1 cellular context compared by ENCODE assay signal in genomic region chr17:30970757-30971567, GRCh38.
A peak's percentile ranks its signal among the peaks of the same experiment; 100 is the strongest.
TF ChIP-seq lines count a peak whose summit lies in the region.

Gene RNF135, plus strand, starts transcription at chr17:30971039. Its CDS starts 35 bp downstream, at chr17:30971074.

TF ChIP-seq in HEK293, 187 proteins besides CTCF, POLR2A, EP300 and RAD21 (continued from another document and continues in another):
- peak; percentile 80 for TF ChIP-seq ZBTB6 (tag by site-specific recombination; IDR thresholded peaks at IDR 0.05)
- no peak for TF ChIP-seq ZNF585B (tag by site-specific recombination; IDR thresholded peaks at IDR 0.05)
- peak; percentile 65 for TF ChIP-seq ZBTB26 (tag by site-specific recombination; optimal IDR thresholded peaks at IDR 0.05)
- TF ChIP-seq ZNF521 (tag by site-specific recombination; IDR thresholded peaks at IDR 0.05): no peak
- no peak for TF ChIP-seq ZNF155 (tag by site-specific recombination; IDR thresholded peaks at IDR 0.05)
- peak; percentile 48; the same call in 1 of the 2 replicates for TF ChIP-seq KLF8 (tag by site-specific recombination; IDR thresholded peaks at IDR 0.05)
- no peak for TF ChIP-seq SCRT1 (tag by site-specific recombination; IDR thresholded peaks at IDR 0.05; ENCODE audit: borderline replicate concordance)
- TF ChIP-seq, protein P1, sequence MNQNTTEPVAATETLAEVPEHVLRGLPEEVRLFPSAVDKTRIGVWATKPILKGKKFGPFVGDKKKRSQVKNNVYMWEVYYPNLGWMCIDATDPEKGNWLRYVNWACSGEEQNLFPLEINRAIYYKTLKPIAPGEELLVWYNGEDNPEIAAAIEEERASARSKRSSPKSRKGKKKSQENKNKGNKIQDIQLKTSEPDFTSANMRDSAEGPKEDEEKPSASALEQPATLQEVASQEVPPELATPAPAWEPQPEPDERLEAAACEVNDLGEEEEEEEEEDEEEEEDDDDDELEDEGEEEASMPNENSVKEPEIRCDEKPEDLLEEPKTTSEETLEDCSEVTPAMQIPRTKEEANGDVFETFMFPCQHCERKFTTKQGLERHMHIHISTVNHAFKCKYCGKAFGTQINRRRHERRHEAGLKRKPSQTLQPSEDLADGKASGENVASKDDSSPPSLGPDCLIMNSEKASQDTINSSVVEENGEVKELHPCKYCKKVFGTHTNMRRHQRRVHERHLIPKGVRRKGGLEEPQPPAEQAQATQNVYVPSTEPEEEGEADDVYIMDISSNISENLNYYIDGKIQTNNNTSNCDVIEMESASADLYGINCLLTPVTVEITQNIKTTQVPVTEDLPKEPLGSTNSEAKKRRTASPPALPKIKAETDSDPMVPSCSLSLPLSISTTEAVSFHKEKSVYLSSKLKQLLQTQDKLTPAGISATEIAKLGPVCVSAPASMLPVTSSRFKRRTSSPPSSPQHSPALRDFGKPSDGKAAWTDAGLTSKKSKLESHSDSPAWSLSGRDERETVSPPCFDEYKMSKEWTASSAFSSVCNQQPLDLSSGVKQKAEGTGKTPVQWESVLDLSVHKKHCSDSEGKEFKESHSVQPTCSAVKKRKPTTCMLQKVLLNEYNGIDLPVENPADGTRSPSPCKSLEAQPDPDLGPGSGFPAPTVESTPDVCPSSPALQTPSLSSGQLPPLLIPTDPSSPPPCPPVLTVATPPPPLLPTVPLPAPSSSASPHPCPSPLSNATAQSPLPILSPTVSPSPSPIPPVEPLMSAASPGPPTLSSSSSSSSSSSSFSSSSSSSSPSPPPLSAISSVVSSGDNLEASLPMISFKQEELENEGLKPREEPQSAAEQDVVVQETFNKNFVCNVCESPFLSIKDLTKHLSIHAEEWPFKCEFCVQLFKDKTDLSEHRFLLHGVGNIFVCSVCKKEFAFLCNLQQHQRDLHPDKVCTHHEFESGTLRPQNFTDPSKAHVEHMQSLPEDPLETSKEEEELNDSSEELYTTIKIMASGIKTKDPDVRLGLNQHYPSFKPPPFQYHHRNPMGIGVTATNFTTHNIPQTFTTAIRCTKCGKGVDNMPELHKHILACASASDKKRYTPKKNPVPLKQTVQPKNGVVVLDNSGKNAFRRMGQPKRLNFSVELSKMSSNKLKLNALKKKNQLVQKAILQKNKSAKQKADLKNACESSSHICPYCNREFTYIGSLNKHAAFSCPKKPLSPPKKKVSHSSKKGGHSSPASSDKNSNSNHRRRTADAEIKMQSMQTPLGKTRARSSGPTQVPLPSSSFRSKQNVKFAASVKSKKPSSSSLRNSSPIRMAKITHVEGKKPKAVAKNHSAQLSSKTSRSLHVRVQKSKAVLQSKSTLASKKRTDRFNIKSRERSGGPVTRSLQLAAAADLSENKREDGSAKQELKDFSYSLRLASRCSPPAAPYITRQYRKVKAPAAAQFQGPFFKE (tag by site-specific recombination; IDR thresholded peaks at IDR 0.05; ENCODE audit: borderline replicate concordance): no peak
- TF ChIP-seq ZSCAN23 (tag by site-specific recombination; IDR thresholded peaks at IDR 0.05): no peak
- no peak for TF ChIP-seq ZNF76 (tag by site-specific recombination; IDR thresholded peaks at IDR 0.05; ENCODE audit: borderline replicate concordance, low read depth)
- TF ChIP-seq, protein P2, sequence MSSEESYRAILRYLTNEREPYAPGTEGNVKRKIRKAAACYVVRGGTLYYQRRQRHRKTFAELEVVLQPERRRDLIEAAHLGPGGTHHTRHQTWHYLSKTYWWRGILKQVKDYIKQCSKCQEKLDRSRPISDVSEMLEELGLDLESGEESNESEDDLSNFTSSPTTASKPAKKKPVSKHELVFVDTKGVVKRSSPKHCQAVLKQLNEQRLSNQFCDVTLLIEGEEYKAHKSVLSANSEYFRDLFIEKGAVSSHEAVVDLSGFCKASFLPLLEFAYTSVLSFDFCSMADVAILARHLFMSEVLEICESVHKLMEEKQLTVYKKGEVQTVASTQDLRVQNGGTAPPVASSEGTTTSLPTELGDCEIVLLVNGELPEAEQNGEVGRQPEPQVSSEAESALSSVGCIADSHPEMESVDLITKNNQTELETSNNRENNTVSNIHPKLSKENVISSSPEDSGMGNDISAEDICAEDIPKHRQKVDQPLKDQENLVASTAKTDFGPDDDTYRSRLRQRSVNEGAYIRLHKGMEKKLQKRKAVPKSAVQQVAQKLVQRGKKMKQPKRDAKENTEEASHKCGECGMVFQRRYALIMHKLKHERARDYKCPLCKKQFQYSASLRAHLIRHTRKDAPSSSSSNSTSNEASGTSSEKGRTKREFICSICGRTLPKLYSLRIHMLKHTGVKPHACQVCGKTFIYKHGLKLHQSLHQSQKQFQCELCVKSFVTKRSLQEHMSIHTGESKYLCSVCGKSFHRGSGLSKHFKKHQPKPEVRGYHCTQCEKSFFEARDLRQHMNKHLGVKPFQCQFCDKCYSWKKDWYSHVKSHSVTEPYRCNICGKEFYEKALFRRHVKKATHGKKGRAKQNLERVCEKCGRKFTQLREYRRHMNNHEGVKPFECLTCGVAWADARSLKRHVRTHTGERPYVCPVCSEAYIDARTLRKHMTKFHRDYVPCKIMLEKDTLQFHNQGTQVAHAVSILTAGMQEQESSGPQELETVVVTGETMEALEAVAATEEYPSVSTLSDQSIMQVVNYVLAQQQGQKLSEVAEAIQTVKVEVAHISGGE (tag by site-specific recombination; conservative IDR thresholded peaks at IDR 0.05; ENCODE audit: low read depth): peak; percentile 82
- no peak for TF ChIP-seq ZNF837 (tag by site-specific recombination; IDR thresholded peaks at IDR 0.05)
- TF ChIP-seq ZNF157 (tag by site-specific recombination; IDR thresholded peaks at IDR 0.05): no peak
- TF ChIP-seq ZBTB17 (tag by site-specific recombination; IDR thresholded peaks at IDR 0.05): peak; percentile 30; the same call in 1 of the 2 replicates
- TF ChIP-seq ZNF791 (tag by site-specific recombination; IDR thresholded peaks at IDR 0.05): no peak
- TF ChIP-seq ZNF174 (tag by site-specific recombination; IDR thresholded peaks at IDR 0.05): 0 out of 2 replicates have a peak, but pooled peaks have one; percentile 64
- TF ChIP-seq ZNF354C (tag by site-specific recombination; IDR thresholded peaks at IDR 0.05; ENCODE audit: borderline replicate concordance, low read depth): no peak
- no peak for TF ChIP-seq ZNF626 (tag by site-specific recombination; IDR thresholded peaks at IDR 0.05)
- no peak for TF ChIP-seq ZNF37A (tag by site-specific recombination; IDR thresholded peaks at IDR 0.05)
- TF ChIP-seq IKZF3 (tag by site-specific recombination; IDR thresholded peaks at IDR 0.05): 0 out of 2 replicates have a peak, but pooled peaks have one; percentile 41
- TF ChIP-seq ZNF266 (tag by site-specific recombination; IDR thresholded peaks at IDR 0.05; ENCODE audit: low read depth): no peak
- no peak for TF ChIP-seq ZNF623 (tag by site-specific recombination; IDR thresholded peaks at IDR 0.05)
- no peak for TF ChIP-seq ZFP41 (tag by site-specific recombination; IDR thresholded peaks at IDR 0.05; ENCODE audit: borderline replicate concordance)
- TF ChIP-seq ZNF18 (tag by site-specific recombination; IDR thresholded peaks at IDR 0.05): no peak
- TF ChIP-seq, protein P3, sequence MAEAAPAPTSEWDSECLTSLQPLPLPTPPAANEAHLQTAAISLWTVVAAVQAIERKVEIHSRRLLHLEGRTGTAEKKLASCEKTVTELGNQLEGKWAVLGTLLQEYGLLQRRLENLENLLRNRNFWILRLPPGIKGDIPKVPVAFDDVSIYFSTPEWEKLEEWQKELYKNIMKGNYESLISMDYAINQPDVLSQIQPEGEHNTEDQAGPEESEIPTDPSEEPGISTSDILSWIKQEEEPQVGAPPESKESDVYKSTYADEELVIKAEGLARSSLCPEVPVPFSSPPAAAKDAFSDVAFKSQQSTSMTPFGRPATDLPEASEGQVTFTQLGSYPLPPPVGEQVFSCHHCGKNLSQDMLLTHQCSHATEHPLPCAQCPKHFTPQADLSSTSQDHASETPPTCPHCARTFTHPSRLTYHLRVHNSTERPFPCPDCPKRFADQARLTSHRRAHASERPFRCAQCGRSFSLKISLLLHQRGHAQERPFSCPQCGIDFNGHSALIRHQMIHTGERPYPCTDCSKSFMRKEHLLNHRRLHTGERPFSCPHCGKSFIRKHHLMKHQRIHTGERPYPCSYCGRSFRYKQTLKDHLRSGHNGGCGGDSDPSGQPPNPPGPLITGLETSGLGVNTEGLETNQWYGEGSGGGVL (tag by site-specific recombination; IDR thresholded peaks at IDR 0.05): no peak
- TF ChIP-seq OVOL3 (tag by site-specific recombination; IDR thresholded peaks at IDR 0.05): no peak
- TF ChIP-seq ZNF548 (tag by site-specific recombination; IDR thresholded peaks at IDR 0.05): no peak
- TF ChIP-seq ZNF571 (tag by site-specific recombination; IDR thresholded peaks at IDR 0.05): no peak
- TF ChIP-seq ZBTB8A (tag by site-specific recombination; IDR thresholded peaks at IDR 0.05): peak; percentile 91
- TF ChIP-seq KLF16 (tag by site-specific recombination; IDR thresholded peaks at IDR 0.05): no peak
- no peak for TF ChIP-seq KLF9 (tag by site-specific recombination; IDR thresholded peaks at IDR 0.05; ENCODE audit: low read depth)
- no peak for TF ChIP-seq HOXA7 (CRISPR knock-in tag; IDR thresholded peaks at IDR 0.05; ENCODE audit: borderline replicate concordance)
- TF ChIP-seq, protein P4, sequence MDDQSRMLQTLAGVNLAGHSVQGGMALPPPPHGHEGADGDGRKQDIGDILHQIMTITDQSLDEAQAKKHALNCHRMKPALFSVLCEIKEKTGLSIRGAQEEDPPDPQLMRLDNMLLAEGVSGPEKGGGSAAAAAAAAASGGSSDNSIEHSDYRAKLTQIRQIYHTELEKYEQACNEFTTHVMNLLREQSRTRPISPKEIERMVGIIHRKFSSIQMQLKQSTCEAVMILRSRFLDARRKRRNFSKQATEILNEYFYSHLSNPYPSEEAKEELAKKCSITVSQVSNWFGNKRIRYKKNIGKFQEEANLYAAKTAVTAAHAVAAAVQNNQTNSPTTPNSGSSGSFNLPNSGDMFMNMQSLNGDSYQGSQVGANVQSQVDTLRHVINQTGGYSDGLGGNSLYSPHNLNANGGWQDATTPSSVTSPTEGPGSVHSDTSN (CRISPR knock-in tag; IDR thresholded peaks at IDR 0.05): no peak
- TF ChIP-seq GLI4 (tag by site-specific recombination; IDR thresholded peaks at IDR 0.05): no peak
- TF ChIP-seq ZNF214 (tag by site-specific recombination; IDR thresholded peaks at IDR 0.05; ENCODE audit: borderline replicate concordance): no peak
- TF ChIP-seq ZNF777 (tag by site-specific recombination; IDR thresholded peaks at IDR 0.05; ENCODE audit: borderline replicate concordance): no peak
- TF ChIP-seq ZNF433 (tag by site-specific recombination; IDR thresholded peaks at IDR 0.05; ENCODE audit: low read depth): no peak
- TF ChIP-seq ZNF664 (tag by site-specific recombination; IDR thresholded peaks at IDR 0.05): no peak
- no peak for TF ChIP-seq ZNF140 (tag by site-specific recombination; IDR thresholded peaks at IDR 0.05)
- TF ChIP-seq, protein P5, sequence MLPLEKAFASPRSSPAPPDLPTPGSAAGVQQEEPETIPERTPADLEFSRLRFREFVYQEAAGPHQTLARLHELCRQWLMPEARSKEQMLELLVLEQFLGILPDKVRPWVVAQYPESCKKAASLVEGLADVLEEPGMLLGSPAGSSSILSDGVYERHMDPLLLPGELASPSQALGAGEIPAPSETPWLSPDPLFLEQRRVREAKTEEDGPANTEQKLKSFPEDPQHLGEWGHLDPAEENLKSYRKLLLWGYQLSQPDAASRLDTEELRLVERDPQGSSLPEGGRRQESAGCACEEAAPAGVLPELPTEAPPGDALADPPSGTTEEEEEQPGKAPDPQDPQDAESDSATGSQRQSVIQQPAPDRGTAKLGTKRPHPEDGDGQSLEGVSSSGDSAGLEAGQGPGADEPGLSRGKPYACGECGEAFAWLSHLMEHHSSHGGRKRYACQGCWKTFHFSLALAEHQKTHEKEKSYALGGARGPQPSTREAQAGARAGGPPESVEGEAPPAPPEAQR (tag by site-specific recombination; IDR thresholded peaks at IDR 0.05): no peak
- TF ChIP-seq ZNF121 (tag by site-specific recombination; IDR thresholded peaks at IDR 0.05): no peak
- TF ChIP-seq ZNF701 (tag by site-specific recombination; IDR thresholded peaks at IDR 0.05): no peak
- no peak for TF ChIP-seq ZNF391 (tag by site-specific recombination; IDR thresholded peaks at IDR 0.05; ENCODE audit: borderline replicate concordance, low read depth)
- no peak for TF ChIP-seq ZNF530 (tag by site-specific recombination; IDR thresholded peaks at IDR 0.05; ENCODE audit: low read depth)
- no peak for TF ChIP-seq KLF1 (tag by site-specific recombination; IDR thresholded peaks at IDR 0.05)
- 0 out of 2 replicates have a peak, but pooled peaks have one; percentile 22 for TF ChIP-seq ZNF677 (tag by site-specific recombination; IDR thresholded peaks at IDR 0.05)
